ENCODE assay signal across 1 cellular context in genomic region chr13:113202912-113203311, GRCh38.
TF ChIP-seq lines count a peak whose summit lies in the region.

No MANE protein-coding gene starts in this region.

TF ChIP-seq in GM23338, 12 proteins besides CTCF, POLR2A, EP300 and RAD21:
- TF ChIP-seq JUNB (IDR thresholded peaks at IDR 0.05; ENCODE audit: unreplicated experiment) = no peak
- no peak for TF ChIP-seq ZNF331 (CRISPR knock-in tag; IDR thresholded peaks at IDR 0.05; ENCODE audit: low read depth)
- no peak for TF ChIP-seq ZNF462 (CRISPR knock-in tag; IDR thresholded peaks at IDR 0.05)
- no peak for TF ChIP-seq POLR2AphosphoS5 (IDR thresholded peaks at IDR 0.05; ENCODE audit: low read depth)
- no peak for TF ChIP-seq REST (IDR thresholded peaks at IDR 0.05; ENCODE audit: unreplicated experiment)
- no peak for TF ChIP-seq EZH2 (IDR thresholded peaks at IDR 0.05; ENCODE audit: low read depth, unreplicated experiment)
- TF ChIP-seq CREB1 (CRISPR knock-in tag; IDR thresholded peaks at IDR 0.05; ENCODE audit: low read depth) = no peak
- TF ChIP-seq NANOG (IDR thresholded peaks at IDR 0.05; ENCODE audit: borderline replicate concordance) = no peak
- TF ChIP-seq ETS1 (IDR thresholded peaks at IDR 0.05) = no peak
- TF ChIP-seq EZH2phosphoT487 (IDR thresholded peaks at IDR 0.05; ENCODE audit: unreplicated experiment) = no peak
- TF ChIP-seq ZNF114 (CRISPR knock-in tag; IDR thresholded peaks at IDR 0.05) = no peak
- TF ChIP-seq STAT1 (IDR thresholded peaks at IDR 0.05; ENCODE audit: unreplicated experiment) = no peak
